Comparison of ENCODE assay signal across 20 cellular contexts in genomic region chr20:64100566-64100888, GRCh38. TPM values are rescaled to one million over a fixed set of nuclear protein-coding genes. Genes with fewer than 3 reads are reported as not detected.
DNase-seq lines count a peak whose midpoint lies in the region; ATAC-seq, FAIRE-seq and TF ChIP-seq lines count a peak whose summit lies in the region.
"Had no signal": no experiment of that assay in that cellular context is flagged by ENCODE, and none has a peak within 500 bp of the region (broad histone marks: within the 10 kb centered on the region; RNA-seq: fewer than 3 reads in every experiment).

No MANE protein-coding gene starts in this region.

- H3K27me3 ChIP-seq in GM12878 (replicated peaks in 1 of 2; ENCODE audit: control insufficient read depth in 2 of 2, insufficient read depth in 2 of 2, low read length in 1 of 2) (peaks cover 4 to 11% of the 10 kb centered on the region in 2 experiments; a peak in 3 of 4 replicates), aorta (ENCODE audit: control insufficient read depth in 1 of 2, insufficient read depth in 2 of 2, low read length in 1 of 2) (no peaks in the 10 kb centered on the region)

- no peak for TF ChIP-seq POLR2A in GM12878 (IDR thresholded peaks at IDR 0.05; ENCODE audit: low read depth, low read length)

- ATAC-seq in GM12878: peak; percentile 9; the same call in 2 of the 3 replicates
- no peak for ATAC-seq in stimulated activated naive CD8-positive, alpha-beta T cell treated with anti-CD3 and anti-CD28 coated beads, Interleukin-15, Interleukin-2, amounts not matched to agents 100 U/mL and 50 U/mL, for 24 hours
- no peak for ATAC-seq in aorta (ENCODE audit: low FRiP score)

- RAD21 ChIA-PET in GM12878 (lab: Charles Lee; ENCODE audit: unreplicated experiment): interaction anchor here (0.7 to 1.9 kb wide), 7 partner anchors 9 to 120 kb away, joined by 3 to 7 read pairs (median 5); partner anchors contain the start of genes LKAAEAR1, OPRL1, RGS19 and SAMD10

- DNase-seq in activated naive CD4-positive, alpha-beta T cell treated with anti-CD3 and anti-CD28 coated beads for 36 hours: peak; percentile 3
- no peak for DNase-seq in activated naive CD4-positive, alpha-beta T cell treated with anti-CD3 and anti-CD28 coated beads, Interleukin-2, amount 10 ng/mL, durations not matched to agents 7 days and 5 days
- no peak for DNase-seq in HTR-8/SVneo (ENCODE audit: insufficient read length, low spot score)
- DNase-seq in GM12878 (ENCODE audit: low read depth, low spot score): no peak
- peak; percentile 2 for DNase-seq in stimulated activated naive CD8-positive, alpha-beta T cell treated with anti-CD3 and anti-CD28 coated beads, Interleukin-15, Interleukin-2, amounts not matched to agents 100 U/mL and 50 U/mL, for 24 hours
- DNase-seq in GM19239 (ENCODE audit: insufficient read length, low spot score): no peak
- no peak for DNase-seq in aorta
- no peak for DNase-seq in glomerular visceral epithelial cell (ENCODE audit: extremely low spot score)
- DNase-seq: Calu3, DMS79, NCI-H1417 treated with DMSO at 0.1 percent for 48 hours, NCI-H2029, NCI-H524, SIG-M5, T-helper 17 cell had no signal

- no peak overlapping the region for H3K9ac ChIP-seq in GM12878 (ENCODE audit: control insufficient read depth, insufficient read depth, low read length)

- BruUV-seq in GM12878 (replicated peaks; lab: Mats Ljungman, UMichigan): no TSS peak

- H3K4me3 Mint-ChIP-seq in activated naive CD4-positive, alpha-beta T cell treated with anti-CD3 and anti-CD28 coated beads for 36 hours: no peak overlapping the region
- no peak overlapping the region for H3K4me3 Mint-ChIP-seq in activated naive CD4-positive, alpha-beta T cell treated with anti-CD3 and anti-CD28 coated beads, Interleukin-2, amount 10 ng/mL, durations not matched to agents 7 days and 5 days
- H3K4me3 Mint-ChIP-seq: CD4-positive, CD25-positive, alpha-beta regulatory T cell; T-helper 17 cell had no signal

- no peaks in the 10 kb centered on the region for H3K79me2 ChIP-seq in GM12878 (ENCODE audit: control insufficient read depth, insufficient read depth, low read length)

- H2AFZ ChIP-seq in GM12878 (ENCODE audit: control insufficient read depth, low read depth, low read length): no peak overlapping the region

- no peak overlapping the region for H3K4me2 ChIP-seq in GM12878 (ENCODE audit: control insufficient read depth, insufficient read depth)

- peaks cover 2% of the 10 kb centered on the region for H3K36me3 Mint-ChIP-seq in activated naive CD4-positive, alpha-beta T cell treated with anti-CD3 and anti-CD28 coated beads for 36 hours (ENCODE audit: low read depth)
- no peaks in the 10 kb centered on the region for H3K36me3 Mint-ChIP-seq in activated naive CD4-positive, alpha-beta T cell treated with anti-CD3 and anti-CD28 coated beads, Interleukin-2, amount 10 ng/mL, durations not matched to agents 7 days and 5 days

- no peak for TF ChIP-seq CTCF in GM12878 (IDR thresholded peaks at IDR 0.05 in 2 of 3, conservative IDR thresholded peaks at IDR 0.05 in 1 of 3; ENCODE audit: control insufficient read depth in 2 of 3, extremely low read depth in 1 of 3, insufficient read depth in 1 of 3, low read depth in 3 of 3, low read length in 3 of 3)

- H4K20me1 ChIP-seq in GM12878 (ENCODE audit: control insufficient read depth, insufficient read depth): no peaks in the 10 kb centered on the region

- H3K27ac ChIP-seq in GM12878 (ENCODE audit: control insufficient read depth, insufficient read depth): no peak overlapping the region
- no peak overlapping the region for H3K27ac ChIP-seq in aorta (ENCODE audit: low read depth in 1 of 2, low read length in 2 of 2)

- WGBS in GM12878 (ENCODE audit: insufficient coverage, insufficient replicate concordance, low lambda C conversion rate, missing lambda C conversion rate): 2% methylated on average over 4 of the region's 4 CpGs
- WGBS in aorta, 2 donors: 86 to 96% methylated on average over 4 of the region's 4 CpGs

- no peak for TF ChIP-seq RAD21 in GM12878 (IDR thresholded peaks at IDR 0.05; ENCODE audit: insufficient read depth, low read depth, low read length)

- FAIRE-seq in HTR-8/SVneo (lab: Jason Lieb, UNC) (peak; percentile 36), GM12878 (lab: Jason Lieb, UNC) (no peak), GM19239 (lab: Jason Lieb, UNC) (no peak)
- FAIRE-seq: H54 had no signal

- H3K9me3 ChIP-seq in GM12878 (replicated peaks; ENCODE audit: control insufficient read depth, insufficient read depth, low read length): no peaks in the 10 kb centered on the region
- H3K9me3 ChIP-seq in aorta (ENCODE audit: control insufficient read depth, low read length): no peaks in the 10 kb centered on the region

- peaks cover 16% of the 10 kb centered on the region for H3K4me1 ChIP-seq in GM12878 (ENCODE audit: control insufficient read depth, insufficient read depth, low read length)
- H3K4me1 ChIP-seq in aorta (ENCODE audit: control insufficient read depth in 1 of 2, insufficient read depth in 2 of 2, low read length in 2 of 2): no peaks in the 10 kb centered on the region

- peaks cover 16% of the 10 kb centered on the region for H3K27me3 Mint-ChIP-seq in activated naive CD4-positive, alpha-beta T cell treated with anti-CD3 and anti-CD28 coated beads for 36 hours (ENCODE audit: low read depth)
- peaks cover 55% of the 10 kb centered on the region for H3K27me3 Mint-ChIP-seq in activated naive CD4-positive, alpha-beta T cell treated with anti-CD3 and anti-CD28 coated beads, Interleukin-2, amount 10 ng/mL, durations not matched to agents 7 days and 5 days

- no peak overlapping the region for H3K4me3 ChIP-seq in GM12878
- no peak overlapping the region for H3K4me3 ChIP-seq in aorta (ENCODE audit: low read length in 2 of 2)

- H3K36me3 ChIP-seq in GM12878 (ENCODE audit: control insufficient read depth in 2 of 2, insufficient read depth in 2 of 2, low read length in 1 of 2) (no peaks in the 10 kb centered on the region), aorta (ENCODE audit: control insufficient read depth in 1 of 2, insufficient read depth in 2 of 2, low read length in 1 of 2) (no peaks in the 10 kb centered on the region)

- POLR2A ChIA-PET in GM12878 (lab: Charles Lee): no interaction called here

- TF ChIP-seq EP300 in GM12878 (IDR thresholded peaks at IDR 0.05; ENCODE audit: borderline replicate concordance in 1 of 2, control insufficient read depth in 1 of 2, low read depth in 2 of 2, low read length in 2 of 2): 0 out of 4 replicates have a peak, but pooled peaks of 1 of the 2 experiments have one; percentile 23

- H3K27ac Mint-ChIP-seq in activated naive CD4-positive, alpha-beta T cell treated with anti-CD3 and anti-CD28 coated beads for 36 hours: no peak overlapping the region
- no peak overlapping the region for H3K27ac Mint-ChIP-seq in activated naive CD4-positive, alpha-beta T cell treated with anti-CD3 and anti-CD28 coated beads, Interleukin-2, amount 10 ng/mL, durations not matched to agents 7 days and 5 days
- H3K27ac Mint-ChIP-seq: CD4-positive, CD25-positive, alpha-beta regulatory T cell; T-helper 17 cell had no signal

- in situ Hi-C loops in GM12878 (cut with MboI): no loop called here

- peaks cover 2% of the 10 kb centered on the region for H3K9me3 Mint-ChIP-seq in activated naive CD4-positive, alpha-beta T cell treated with anti-CD3 and anti-CD28 coated beads for 36 hours
- peaks cover 3% of the 10 kb centered on the region for H3K9me3 Mint-ChIP-seq in activated naive CD4-positive, alpha-beta T cell treated with anti-CD3 and anti-CD28 coated beads, Interleukin-2, amount 10 ng/mL, durations not matched to agents 7 days and 5 days

- intact Hi-C loops in activated naive CD4-positive, alpha-beta T cell treated with anti-CD3 and anti-CD28 coated beads for 36 hours (cut with micrococcal nuclease): no loop called here
- intact Hi-C loops in GM12878 (cut with micrococcal nuclease; ENCODE audit: unreplicated experiment): no loop called here
- intact Hi-C loops in aorta (cut with DNase I): no loop called here

- H3K4me1 Mint-ChIP-seq in activated naive CD4-positive, alpha-beta T cell treated with anti-CD3 and anti-CD28 coated beads for 36 hours (ENCODE audit: low read depth): peaks cover 12% of the 10 kb centered on the region
- H3K4me1 Mint-ChIP-seq in activated naive CD4-positive, alpha-beta T cell treated with anti-CD3 and anti-CD28 coated beads, Interleukin-2, amount 10 ng/mL, durations not matched to agents 7 days and 5 days: peaks cover 6% of the 10 kb centered on the region

- CTCF ChIA-PET in activated naive CD4-positive, alpha-beta T cell treated with anti-CD3 and anti-CD28 coated beads for 36 hours (lab: Charles Lee): no interaction called here
- CTCF ChIA-PET in activated naive CD4-positive, alpha-beta T cell treated with anti-CD3 and anti-CD28 coated beads, Interleukin-2, amount 10 ng/mL, durations not matched to agents 7 days and 5 days (lab: Charles Lee): no interaction called here
- CTCF ChIA-PET in GM12878 (lab: Yijun Ruan, JAX): interaction anchor here (0.8 to 2.6 kb wide), 6 partner anchors 10 to 22 kb away, joined by 3 to 7 read pairs (median 4); partner anchors contain the start of gene LKAAEAR1

- SMC1A ChIA-PET in GM12878 (lab: Charles Lee; ENCODE audit: uncharacterized antibody, unreplicated experiment): interaction anchor here (1.6 to 1.7 kb wide), 2 partner anchors 20 kb away, joined by 5 to 7 read pairs; partner anchors contain the start of genes OPRL1 and RGS19

RNA-seq across cellular contexts. Expression of gene NPBWR2, which starts 6.8 kb away (rescaled TPM):
- total RNA-seq in activated naive CD4-positive, alpha-beta T cell treated with anti-CD3 and anti-CD28 coated beads for 36 hours: not detected
- total RNA-seq in GM12878 (2013; cell fraction: nucleolus; rRNA removed): not detected in 2 replicates
- total RNA-seq in GM12878 (2014; rRNA removed): not detected in 2 replicates
- not detected in 2 replicates for total RNA-seq in GM12878 (2014; rRNA removed; fragmentation: Illumina TruSeq; extraction: Trizol)
- not detected in 2 replicates for total RNA-seq in GM12878 (2021)
- polyA plus RNA-seq in GM12878 (2011; ENCODE audit: low read depth): not detected
- not detected in 2 replicates for polyA plus RNA-seq in GM12878 (2011; rRNA removed)
- not detected in 2 replicates for polyA plus RNA-seq in GM12878 (2011; cell fraction: cytosol; rRNA removed)
- polyA plus RNA-seq in GM12878 (2011; cell fraction: nucleus; rRNA removed): 0.07 TPM in 1 of 2 replicates, not detected in the other
- polyA plus RNA-seq in GM12878 (2012): not detected in 2 replicates
- polyA plus RNA-seq in GM12878 (2014; fragmentation: Illumina TruSeq; extraction: Trizol): not detected in 2 replicates
- not detected for polyA plus RNA-seq in GM12878 (2014; fragmentation: Nextera tagmentation; extraction: Ambion mirVana)
- polyA plus RNA-seq in GM12878 (2014; rRNA removed): not detected in 2 replicates
- not detected for polyA plus RNA-seq in GM12878 (2016; fragmentation: Nextera tagmentation; extraction: Ambion mirVana)
- not detected in 2 replicates for polyA minus RNA-seq in GM12878 (2011; rRNA and poly(A)+ RNA removed)
- polyA minus RNA-seq in GM12878 (2011; cell fraction: cytosol; rRNA and poly(A)+ RNA removed): not detected in 2 replicates
- 0.24 TPM in 1 of 2 replicates, not detected in the other for polyA minus RNA-seq in GM12878 (2011; cell fraction: nucleus; rRNA and poly(A)+ RNA removed)
- not detected for total RNA-seq in aorta
- polyA plus RNA-seq in aorta: not detected
- total RNA-seq: A673; Calu3; CD4-positive, CD25-positive, alpha-beta regulatory T cell; G401; HT-29; T-helper 17 cell had no signal
- polyA plus RNA-seq: CD4-positive, CD25-positive, alpha-beta regulatory T cell had no signal

RNA-seq across cellular contexts. Expression of gene LKAAEAR1, which starts 16.3 kb away (rescaled TPM):
- total RNA-seq in activated naive CD4-positive, alpha-beta T cell treated with anti-CD3 and anti-CD28 coated beads for 36 hours: under 1 TPM; 0.33 to 0.62 TPM
- total RNA-seq in GM12878 (2013; cell fraction: nucleolus; rRNA removed): not detected in 2 replicates
- total RNA-seq in GM12878 (2014; rRNA removed) (not detected in 2 replicates), GM12878 (2014; rRNA removed; fragmentation: Illumina TruSeq; extraction: Trizol) (not detected in 2 replicates), GM12878 (2021) (not detected in 2 replicates), aorta (not detected)
- polyA plus RNA-seq in GM12878 (2011; ENCODE audit: low read depth): not detected
- polyA plus RNA-seq in GM12878 (2011; rRNA removed) (not detected in 2 replicates), GM12878 (2014; fragmentation: Illumina TruSeq; extraction: Trizol) (not detected in 2 replicates), GM12878 (2014; fragmentation: Nextera tagmentation; extraction: Ambion mirVana) (not detected), GM12878 (2014; rRNA removed) (not detected in 2 replicates), GM12878 (2016; fragmentation: Nextera tagmentation; extraction: Ambion mirVana) (not detected), aorta (not detected)
- not detected in 2 replicates for polyA plus RNA-seq in GM12878 (2011; cell fraction: cytosol; rRNA removed)
- polyA plus RNA-seq in GM12878 (2011; cell fraction: nucleus; rRNA removed): not detected in 2 replicates
- not detected in 2 replicates for polyA plus RNA-seq in GM12878 (2012)
- not detected in 2 replicates for polyA minus RNA-seq in GM12878 (2011; rRNA and poly(A)+ RNA removed)
- polyA minus RNA-seq in GM12878 (2011; cell fraction: cytosol; rRNA and poly(A)+ RNA removed): not detected in 2 replicates
- polyA minus RNA-seq in GM12878 (2011; cell fraction: nucleus; rRNA and poly(A)+ RNA removed): not detected in 2 replicates
- total RNA-seq: Calu3; CD4-positive, CD25-positive, alpha-beta regulatory T cell; G401; HT-29; T-helper 17 cell had no signal

RNA-seq across cellular contexts. Expression of gene OPRL1, which starts 20.6 kb away (rescaled TPM):
- total RNA-seq in activated naive CD4-positive, alpha-beta T cell treated with anti-CD3 and anti-CD28 coated beads for 36 hours: under 1 TPM; 0.45 to 0.47 TPM
- total RNA-seq in GM12878 (2013; cell fraction: nucleolus; rRNA removed): 0.69 and 0.71 TPM in 2 replicates
- total RNA-seq in GM12878 (2014; rRNA removed): 0.34 and 0.38 TPM in 2 replicates
- total RNA-seq in GM12878 (2014; rRNA removed; fragmentation: Illumina TruSeq; extraction: Trizol): 0.09 and 0.14 TPM in 2 replicates
- total RNA-seq in GM12878 (2021): 0.41 and 0.51 TPM in 2 replicates
- 0.29 TPM for polyA plus RNA-seq in GM12878 (2011; ENCODE audit: low read depth)
- polyA plus RNA-seq in GM12878 (2011; rRNA removed): 0.14 and 0.38 TPM in 2 replicates
- polyA plus RNA-seq in GM12878 (2011; cell fraction: cytosol; rRNA removed): 0.42 and 0.48 TPM in 2 replicates
- 0.97 and 1.1 TPM in 2 replicates for polyA plus RNA-seq in GM12878 (2011; cell fraction: nucleus; rRNA removed)
- 0.58 and 0.86 TPM in 2 replicates for polyA plus RNA-seq in GM12878 (2012)
- 0.15 TPM in 1 of 2 replicates, not detected in the other for polyA plus RNA-seq in GM12878 (2014; fragmentation: Illumina TruSeq; extraction: Trizol)
- under 1 TPM in 1 of 2 experiments, not detected in 1; 0.04 TPM for polyA plus RNA-seq in GM12878 (2014; fragmentation: Nextera tagmentation; extraction: Ambion mirVana)
- polyA plus RNA-seq in GM12878 (2014; rRNA removed): 0.27 and 0.36 TPM in 2 replicates
- polyA plus RNA-seq in GM12878 (2016; fragmentation: Nextera tagmentation; extraction: Ambion mirVana): under 1 TPM; 0.12 to 0.24 TPM
- 0.37 and 0.88 TPM in 2 replicates for polyA minus RNA-seq in GM12878 (2011; rRNA and poly(A)+ RNA removed)
- polyA minus RNA-seq in GM12878 (2011; cell fraction: cytosol; rRNA and poly(A)+ RNA removed): 0.31 TPM in 1 of 2 replicates, not detected in the other
- polyA minus RNA-seq in GM12878 (2011; cell fraction: nucleus; rRNA and poly(A)+ RNA removed): 0.19 and 0.24 TPM in 2 replicates
- 1 to 10 TPM in 1 of 2 donors, under 1 TPM in 1; 0.78 to 2.9 TPM for total RNA-seq in aorta
- polyA plus RNA-seq in aorta: 1 to 10 TPM in 1 of 2 donors, under 1 TPM in 1; 0.72 to 1.1 TPM

RNA-seq across cellular contexts. Expression of gene RGS19, which starts 21.2 kb away (rescaled TPM):
- 10 to 100 TPM; 20.6 to 23.5 TPM for total RNA-seq in activated naive CD4-positive, alpha-beta T cell treated with anti-CD3 and anti-CD28 coated beads for 36 hours
- total RNA-seq in GM12878 (2013; cell fraction: nucleolus; rRNA removed): 36.2 and 39.2 TPM in 2 replicates
- total RNA-seq in GM12878 (2014; rRNA removed) (56.0 and 62.4 TPM in 2 replicates), GM12878 (2014; rRNA removed; fragmentation: Illumina TruSeq; extraction: Trizol) (15.2 and 15.3 TPM in 2 replicates), GM12878 (2021) (47.1 and 51.0 TPM in 2 replicates), aorta (10 to 100 TPM; 19.0 to 20.1 TPM)
- polyA plus RNA-seq in GM12878 (2011; ENCODE audit: low read depth): 7.5 TPM
- polyA plus RNA-seq in GM12878 (2011; rRNA removed) (22.6 and 34.7 TPM in 2 replicates), GM12878 (2014; fragmentation: Illumina TruSeq; extraction: Trizol) (4.7 and 9.6 TPM in 2 replicates), GM12878 (2014; fragmentation: Nextera tagmentation; extraction: Ambion mirVana) (1 to 10 TPM in 1 of 2 experiments, under 1 TPM in 1; 0.82 to 3.3 TPM), GM12878 (2014; rRNA removed) (61.4 and 64.3 TPM in 2 replicates), GM12878 (2016; fragmentation: Nextera tagmentation; extraction: Ambion mirVana) (10 to 100 TPM; 45.0 to 53.5 TPM), aorta (10 to 100 TPM; 10.8 to 23.8 TPM)
- polyA plus RNA-seq in GM12878 (2011; cell fraction: cytosol; rRNA removed): 51.6 and 94.5 TPM in 2 replicates
- 56.1 and 57.8 TPM in 2 replicates for polyA plus RNA-seq in GM12878 (2011; cell fraction: nucleus; rRNA removed)
- 39.7 and 39.8 TPM in 2 replicates for polyA plus RNA-seq in GM12878 (2012)
- polyA minus RNA-seq in GM12878 (2011; rRNA and poly(A)+ RNA removed): 21.4 and 38.2 TPM in 2 replicates
- polyA minus RNA-seq in GM12878 (2011; cell fraction: cytosol; rRNA and poly(A)+ RNA removed): 21.9 and 23.7 TPM in 2 replicates
- polyA minus RNA-seq in GM12878 (2011; cell fraction: nucleus; rRNA and poly(A)+ RNA removed): 14.7 and 21.8 TPM in 2 replicates

RNA-seq across cellular contexts. Expression of gene TCEA2, which starts 37.5 kb away (rescaled TPM):
- 10 to 100 TPM; 16.7 to 18.2 TPM for total RNA-seq in activated naive CD4-positive, alpha-beta T cell treated with anti-CD3 and anti-CD28 coated beads for 36 hours
- total RNA-seq in GM12878 (2013; cell fraction: nucleolus; rRNA removed): 10.1 and 12.7 TPM in 2 replicates
- total RNA-seq in GM12878 (2014; rRNA removed) (13.4 and 17.2 TPM in 2 replicates), GM12878 (2014; rRNA removed; fragmentation: Illumina TruSeq; extraction: Trizol) (8.8 and 9.3 TPM in 2 replicates), GM12878 (2021) (38.0 and 42.5 TPM in 2 replicates), aorta (10 to 100 TPM; 45.5 to 71.1 TPM)
- 23.0 TPM for polyA plus RNA-seq in GM12878 (2011; ENCODE audit: low read depth)
- polyA plus RNA-seq in GM12878 (2011; rRNA removed) (11.4 and 13.2 TPM in 2 replicates), GM12878 (2014; fragmentation: Illumina TruSeq; extraction: Trizol) (2.8 and 10.8 TPM in 2 replicates), GM12878 (2014; fragmentation: Nextera tagmentation; extraction: Ambion mirVana) (10 to 100 TPM in 1 of 2 experiments, 1 to 10 TPM in 1; 3.4 to 12.3 TPM), GM12878 (2014; rRNA removed) (17.8 and 26.0 TPM in 2 replicates), GM12878 (2016; fragmentation: Nextera tagmentation; extraction: Ambion mirVana) (10 to 100 TPM; 21.2 to 22.0 TPM), aorta (10 to 100 TPM; 26.2 to 80.1 TPM)
- polyA plus RNA-seq in GM12878 (2011; cell fraction: cytosol; rRNA removed): 25.9 and 26.5 TPM in 2 replicates
- polyA plus RNA-seq in GM12878 (2011; cell fraction: nucleus; rRNA removed): 84.3 and 88.7 TPM in 2 replicates
- polyA plus RNA-seq in GM12878 (2012): 27.4 and 30.3 TPM in 2 replicates
- polyA minus RNA-seq in GM12878 (2011; rRNA and poly(A)+ RNA removed): 7.1 and 14.5 TPM in 2 replicates
- 6.0 and 6.2 TPM in 2 replicates for polyA minus RNA-seq in GM12878 (2011; cell fraction: cytosol; rRNA and poly(A)+ RNA removed)
- polyA minus RNA-seq in GM12878 (2011; cell fraction: nucleus; rRNA and poly(A)+ RNA removed): 15.2 and 18.4 TPM in 2 replicates

Comparison
In these comparisons a context has a peak if more than half of its experiments do, and no peak if none do; other contexts are left out.
1. DNase-seq: peak in activated naive CD4-positive, alpha-beta T cell treated with anti-CD3 and anti-CD28 coated beads for 36 hours (single experiment) and stimulated activated naive CD8-positive, alpha-beta T cell treated with anti-CD3 and anti-CD28 coated beads, Interleukin-15, Interleukin-2, amounts not matched to agents 100 U/mL and 50 U/mL, for 24 hours (single experiment); none in activated naive CD4-positive, alpha-beta T cell treated with anti-CD3 and anti-CD28 coated beads, Interleukin-2, amount 10 ng/mL, durations not matched to agents 7 days and 5 days (single experiment), HTR-8/SVneo (single experiment), GM12878 (single experiment), GM19239 (single experiment), aorta (0 of 2) and glomerular visceral epithelial cell (single experiment).